ENCODE assay signal across 8 cellular contexts in genomic region chr10:91552706-91553105, GRCh38.
DNase-seq lines count a peak whose midpoint lies in the region; ATAC-seq and TF ChIP-seq lines count a peak whose summit lies in the region.
"Had no signal": no experiment of that assay in that cellular context is flagged by ENCODE, and none has a peak within 500 bp of the region (broad histone marks: within the 10 kb centered on the region; RNA-seq: fewer than 3 reads in every experiment).

No MANE protein-coding gene starts in this region.

- no peaks in the 10 kb centered on the region for H3K9me3 Mint-ChIP-seq in stimulated activated naive CD8-positive, alpha-beta T cell treated with anti-CD3 and anti-CD28 coated beads, Interleukin-15, amount 100 ng/mL, for 72 hours
- H3K9me3 Mint-ChIP-seq: naive thymus-derived CD4-positive, alpha-beta T cell had no signal

- no peak overlapping the region for H3K27ac Mint-ChIP-seq in stimulated activated naive CD8-positive, alpha-beta T cell treated with anti-CD3 and anti-CD28 coated beads, Interleukin-15, amount 100 ng/mL, for 72 hours
- H3K27ac Mint-ChIP-seq: naive thymus-derived CD4-positive, alpha-beta T cell had no signal

- DNase-seq in HCEC 1CT (peak; percentile 38), left cardiac atrium (no peak), epidermal melanocyte (ENCODE audit: insufficient read length, low spot score) (no peak), superior temporal gyrus (ENCODE audit: extremely low spot score) (no peak), activated gamma-delta T cell (lab: John Stamatoyannopoulos, UW) (no peak)
- no peak for DNase-seq in stimulated activated naive CD8-positive, alpha-beta T cell treated with anti-CD3 and anti-CD28 coated beads, Interleukin-15, amount 100 ng/mL, for 72 hours
- DNase-seq: naive thymus-derived CD4-positive, alpha-beta T cell had no signal

- no peak overlapping the region for H3K4me3 Mint-ChIP-seq in stimulated activated naive CD8-positive, alpha-beta T cell treated with anti-CD3 and anti-CD28 coated beads, Interleukin-15, amount 100 ng/mL, for 72 hours
- H3K4me3 Mint-ChIP-seq: naive thymus-derived CD4-positive, alpha-beta T cell had no signal

- peak overlapping the region; percentile 96 for H3K27ac ChIP-seq in VCaP

- no peaks in the 10 kb centered on the region for H3K4me1 Mint-ChIP-seq in stimulated activated naive CD8-positive, alpha-beta T cell treated with anti-CD3 and anti-CD28 coated beads, Interleukin-15, amount 100 ng/mL, for 72 hours

- intact Hi-C loops in left cardiac atrium (cut with DNase I) = loop anchor here (2.0 to 5.0 kb wide), 3 partner anchors 80 to 255 kb away; partner anchors contain the start of gene PPP1R3C (in 2 of the 2)

- H3K27me3 Mint-ChIP-seq in stimulated activated naive CD8-positive, alpha-beta T cell treated with anti-CD3 and anti-CD28 coated beads, Interleukin-15, amount 100 ng/mL, for 72 hours = peaks cover 6% of the 10 kb centered on the region
- H3K27me3 Mint-ChIP-seq: naive thymus-derived CD4-positive, alpha-beta T cell had no signal

- TF ChIP-seq CTCF in VCaP (conservative IDR thresholded peaks at IDR 0.05) = peak; percentile 81

- peak; percentile 86 to 89 for ATAC-seq in left cardiac atrium
- peak; percentile 43 for ATAC-seq in stimulated activated naive CD8-positive, alpha-beta T cell treated with anti-CD3 and anti-CD28 coated beads, Interleukin-15, amount 100 ng/mL, for 72 hours
- ATAC-seq: naive thymus-derived CD4-positive, alpha-beta T cell had no signal
